ENCODE assay signal across 1 cellular context in the genomic region with DNA sequence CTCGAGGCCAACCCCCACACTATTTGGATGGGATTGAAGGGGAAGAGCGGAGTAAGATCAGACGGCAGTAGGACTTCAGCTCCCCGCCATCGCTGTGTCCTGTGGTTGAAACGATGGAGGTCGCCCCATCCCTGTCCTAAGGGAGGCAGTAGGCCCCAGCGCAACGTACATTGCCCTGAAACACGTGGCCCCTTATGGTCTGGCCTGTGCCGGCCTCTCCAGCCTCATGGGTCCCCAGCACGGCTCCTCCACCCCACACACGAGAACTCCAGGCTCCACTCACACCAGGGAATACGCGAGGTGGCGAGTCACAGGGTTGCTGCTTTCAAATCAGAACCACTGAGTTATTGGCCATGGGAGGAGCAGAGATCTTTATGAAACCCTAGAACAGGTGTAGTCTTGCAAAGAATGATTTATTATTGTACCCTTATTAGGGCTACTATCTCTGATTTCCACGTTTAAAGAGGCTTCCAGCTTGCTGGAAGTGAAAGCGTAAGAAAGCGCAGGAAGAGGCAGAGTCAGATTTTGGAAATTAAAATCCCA.
TF ChIP-seq lines count a peak whose summit lies in the region.

No MANE protein-coding gene starts in this region.

TF ChIP-seq in HepG2, 621 proteins besides CTCF, POLR2A, EP300 and RAD21 (continued from another document and continues in another):
- TF ChIP-seq, protein P1, sequence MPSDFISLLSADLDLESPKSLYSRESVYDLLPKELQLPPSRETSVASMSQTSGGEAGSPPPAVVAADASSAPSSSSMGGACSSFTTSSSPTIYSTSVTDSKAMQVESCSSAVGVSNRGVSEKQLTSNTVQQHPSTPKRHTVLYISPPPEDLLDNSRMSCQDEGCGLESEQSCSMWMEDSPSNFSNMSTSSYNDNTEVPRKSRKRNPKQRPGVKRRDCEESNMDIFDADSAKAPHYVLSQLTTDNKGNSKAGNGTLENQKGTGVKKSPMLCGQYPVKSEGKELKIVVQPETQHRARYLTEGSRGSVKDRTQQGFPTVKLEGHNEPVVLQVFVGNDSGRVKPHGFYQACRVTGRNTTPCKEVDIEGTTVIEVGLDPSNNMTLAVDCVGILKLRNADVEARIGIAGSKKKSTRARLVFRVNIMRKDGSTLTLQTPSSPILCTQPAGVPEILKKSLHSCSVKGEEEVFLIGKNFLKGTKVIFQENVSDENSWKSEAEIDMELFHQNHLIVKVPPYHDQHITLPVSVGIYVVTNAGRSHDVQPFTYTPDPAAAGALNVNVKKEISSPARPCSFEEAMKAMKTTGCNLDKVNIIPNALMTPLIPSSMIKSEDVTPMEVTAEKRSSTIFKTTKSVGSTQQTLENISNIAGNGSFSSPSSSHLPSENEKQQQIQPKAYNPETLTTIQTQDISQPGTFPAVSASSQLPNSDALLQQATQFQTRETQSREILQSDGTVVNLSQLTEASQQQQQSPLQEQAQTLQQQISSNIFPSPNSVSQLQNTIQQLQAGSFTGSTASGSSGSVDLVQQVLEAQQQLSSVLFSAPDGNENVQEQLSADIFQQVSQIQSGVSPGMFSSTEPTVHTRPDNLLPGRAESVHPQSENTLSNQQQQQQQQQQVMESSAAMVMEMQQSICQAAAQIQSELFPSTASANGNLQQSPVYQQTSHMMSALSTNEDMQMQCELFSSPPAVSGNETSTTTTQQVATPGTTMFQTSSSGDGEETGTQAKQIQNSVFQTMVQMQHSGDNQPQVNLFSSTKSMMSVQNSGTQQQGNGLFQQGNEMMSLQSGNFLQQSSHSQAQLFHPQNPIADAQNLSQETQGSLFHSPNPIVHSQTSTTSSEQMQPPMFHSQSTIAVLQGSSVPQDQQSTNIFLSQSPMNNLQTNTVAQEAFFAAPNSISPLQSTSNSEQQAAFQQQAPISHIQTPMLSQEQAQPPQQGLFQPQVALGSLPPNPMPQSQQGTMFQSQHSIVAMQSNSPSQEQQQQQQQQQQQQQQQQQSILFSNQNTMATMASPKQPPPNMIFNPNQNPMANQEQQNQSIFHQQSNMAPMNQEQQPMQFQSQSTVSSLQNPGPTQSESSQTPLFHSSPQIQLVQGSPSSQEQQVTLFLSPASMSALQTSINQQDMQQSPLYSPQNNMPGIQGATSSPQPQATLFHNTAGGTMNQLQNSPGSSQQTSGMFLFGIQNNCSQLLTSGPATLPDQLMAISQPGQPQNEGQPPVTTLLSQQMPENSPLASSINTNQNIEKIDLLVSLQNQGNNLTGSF (CRISPR knock-in tag; IDR thresholded peaks at IDR 0.05) = peak; percentile 93
- TF ChIP-seq REL (CRISPR knock-in tag; conservative IDR thresholded peaks at IDR 0.05) (0 out of 2 replicates have a peak, but pooled peaks have one; percentile 74), RFXANK (CRISPR knock-in tag; IDR thresholded peaks at IDR 0.05) (no peak), ZNF121 (CRISPR knock-in tag; IDR thresholded peaks at IDR 0.05) (peak; percentile 67), ZNF674 (CRISPR knock-in tag; IDR thresholded peaks at IDR 0.05; ENCODE audit: low read depth) (no peak), SATB2 (CRISPR knock-in tag; IDR thresholded peaks at IDR 0.05) (peak; percentile 49; the same call in 1 of the 2 replicates), RAD51 (IDR thresholded peaks at IDR 0.05; ENCODE audit: borderline replicate concordance) (no peak), PAF1 (CRISPR knock-in tag; IDR thresholded peaks at IDR 0.05) (no peak), AGO1 (IDR thresholded peaks at IDR 0.05; ENCODE audit: low read depth, low read length, poor library complexity, severe bottlenecking) (no peak), ZZZ3 (CRISPR knock-in tag; IDR thresholded peaks at IDR 0.05; ENCODE audit: borderline replicate concordance) (peak; percentile 47; the same call in 1 of the 2 replicates), BRCA1 (CRISPR knock-in tag; IDR thresholded peaks at IDR 0.05) (0 out of 2 replicates have a peak, but pooled peaks have one; percentile 46), ZNF7 (CRISPR knock-in tag; IDR thresholded peaks at IDR 0.05) (no peak; the same call in 1 of the 2 replicates), ARNTL (CRISPR knock-in tag; IDR thresholded peaks at IDR 0.05) (peak; percentile 91), ZNF431 (CRISPR knock-in tag; IDR thresholded peaks at IDR 0.05; ENCODE audit: borderline replicate concordance, low read depth) (peak; percentile 78; the same call in 1 of the 2 replicates), HOXD1 (CRISPR knock-in tag; IDR thresholded peaks at IDR 0.05) (peak; percentile 72), RORA (CRISPR knock-in tag; IDR thresholded peaks at IDR 0.05) (no peak), SMYD3 (CRISPR knock-in tag; IDR thresholded peaks at IDR 0.05) (0 out of 2 replicates have a peak, but pooled peaks have one; percentile 64), GFI1 (CRISPR knock-in tag; IDR thresholded peaks at IDR 0.05; ENCODE audit: borderline replicate concordance) (peak; percentile 24; the same call in 1 of the 2 replicates), SSRP1 (CRISPR knock-in tag; IDR thresholded peaks at IDR 0.05) (0 out of 2 replicates have a peak, but pooled peaks have one; percentile 18), ZNF713 (CRISPR knock-in tag; IDR thresholded peaks at IDR 0.05) (no peak), CC2D1A (CRISPR knock-in tag; IDR thresholded peaks at IDR 0.05) (0 out of 2 replicates have a peak, but pooled peaks have one; percentile 80), ZNF430 (CRISPR knock-in tag; IDR thresholded peaks at IDR 0.05) (peak; percentile 54; the same call in 1 of the 2 replicates), RXRB (CRISPR knock-in tag; IDR thresholded peaks at IDR 0.05; ENCODE audit: borderline replicate concordance) (no peak; the same call in 1 of the 2 replicates), IKZF4 (CRISPR knock-in tag; IDR thresholded peaks at IDR 0.05; ENCODE audit: borderline replicate concordance, low read depth, not compliant biosample characterization) (peak; percentile 78), U2AF1 (optimal IDR thresholded peaks at IDR 0.05; ENCODE audit: low read depth, low read length) (no peak), MEIS1 (CRISPR knock-in tag; IDR thresholded peaks at IDR 0.05; ENCODE audit: borderline replicate concordance) (no peak; the same call in 1 of the 2 replicates), ZSCAN9 (CRISPR knock-in tag; IDR thresholded peaks at IDR 0.05; ENCODE audit: borderline replicate concordance) (0 out of 2 replicates have a peak, but pooled peaks have one; percentile 13), ZKSCAN1 (IDR thresholded peaks at IDR 0.05; ENCODE audit: low read length) (no peak), EED (CRISPR knock-in tag; IDR thresholded peaks at IDR 0.05) (peak; percentile 65; the same call in 1 of the 2 replicates), ZNF20 (CRISPR knock-in tag; IDR thresholded peaks at IDR 0.05) (no peak), XRCC5 (optimal IDR thresholded peaks at IDR 0.05; ENCODE audit: low read length) (no peak), ZNF615 (CRISPR knock-in tag; IDR thresholded peaks at IDR 0.05; ENCODE audit: borderline replicate concordance) (peak; percentile 91; the same call in 1 of the 2 replicates), ZNF772 (CRISPR knock-in tag; IDR thresholded peaks at IDR 0.05) (no peak; the same call in 1 of the 2 replicates), ZNF660 (CRISPR knock-in tag; IDR thresholded peaks at IDR 0.05; ENCODE audit: borderline replicate concordance, low read depth) (peak; percentile 60; the same call in 1 of the 2 replicates), ZNF589 (CRISPR knock-in tag; conservative IDR thresholded peaks at IDR 0.05) (no peak; the same call in 1 of the 2 replicates), ZFP41 (CRISPR knock-in tag; IDR thresholded peaks at IDR 0.05; ENCODE audit: borderline replicate concordance) (peak; percentile 88; the same call in 1 of the 2 replicates), PITX1 (CRISPR knock-in tag; IDR thresholded peaks at IDR 0.05) (peak; percentile 67), ETV5 (CRISPR knock-in tag; IDR thresholded peaks at IDR 0.05; ENCODE audit: borderline replicate concordance) (peak; percentile 16; the same call in 1 of the 2 replicates), ISX (CRISPR knock-in tag; conservative IDR thresholded peaks at IDR 0.05) (0 out of 2 replicates have a peak, but pooled peaks have one; percentile 81), NR2F1 (CRISPR knock-in tag; IDR thresholded peaks at IDR 0.05) (0 out of 4 replicates have a peak, but pooled peaks of 1 of the 2 experiments have one; percentile 4), ZNF530 (CRISPR knock-in tag; IDR thresholded peaks at IDR 0.05; ENCODE audit: low read depth) (no peak), LCORL (IDR thresholded peaks at IDR 0.05) (no peak), LCORL (CRISPR knock-in tag; IDR thresholded peaks at IDR 0.05) (peak; percentile 81), ZNF253 (CRISPR knock-in tag; IDR thresholded peaks at IDR 0.05; ENCODE audit: borderline replicate concordance) (0 out of 2 replicates have a peak, but pooled peaks have one; percentile 77)
- TF ChIP-seq, protein P2, sequence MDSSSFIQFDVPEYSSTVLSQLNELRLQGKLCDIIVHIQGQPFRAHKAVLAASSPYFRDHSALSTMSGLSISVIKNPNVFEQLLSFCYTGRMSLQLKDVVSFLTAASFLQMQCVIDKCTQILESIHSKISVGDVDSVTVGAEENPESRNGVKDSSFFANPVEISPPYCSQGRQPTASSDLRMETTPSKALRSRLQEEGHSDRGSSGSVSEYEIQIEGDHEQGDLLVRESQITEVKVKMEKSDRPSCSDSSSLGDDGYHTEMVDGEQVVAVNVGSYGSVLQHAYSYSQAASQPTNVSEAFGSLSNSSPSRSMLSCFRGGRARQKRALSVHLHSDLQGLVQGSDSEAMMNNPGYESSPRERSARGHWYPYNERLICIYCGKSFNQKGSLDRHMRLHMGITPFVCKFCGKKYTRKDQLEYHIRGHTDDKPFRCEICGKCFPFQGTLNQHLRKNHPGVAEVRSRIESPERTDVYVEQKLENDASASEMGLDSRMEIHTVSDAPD (CRISPR knock-in tag; IDR thresholded peaks at IDR 0.05) = peak; percentile 41; the same call in 1 of the 2 replicates
- TF ChIP-seq, protein P3, sequence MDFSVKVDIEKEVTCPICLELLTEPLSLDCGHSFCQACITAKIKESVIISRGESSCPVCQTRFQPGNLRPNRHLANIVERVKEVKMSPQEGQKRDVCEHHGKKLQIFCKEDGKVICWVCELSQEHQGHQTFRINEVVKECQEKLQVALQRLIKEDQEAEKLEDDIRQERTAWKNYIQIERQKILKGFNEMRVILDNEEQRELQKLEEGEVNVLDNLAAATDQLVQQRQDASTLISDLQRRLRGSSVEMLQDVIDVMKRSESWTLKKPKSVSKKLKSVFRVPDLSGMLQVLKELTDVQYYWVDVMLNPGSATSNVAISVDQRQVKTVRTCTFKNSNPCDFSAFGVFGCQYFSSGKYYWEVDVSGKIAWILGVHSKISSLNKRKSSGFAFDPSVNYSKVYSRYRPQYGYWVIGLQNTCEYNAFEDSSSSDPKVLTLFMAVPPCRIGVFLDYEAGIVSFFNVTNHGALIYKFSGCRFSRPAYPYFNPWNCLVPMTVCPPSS (IDR thresholded peaks at IDR 0.05) = no peak
- TF ChIP-seq, protein P4, sequence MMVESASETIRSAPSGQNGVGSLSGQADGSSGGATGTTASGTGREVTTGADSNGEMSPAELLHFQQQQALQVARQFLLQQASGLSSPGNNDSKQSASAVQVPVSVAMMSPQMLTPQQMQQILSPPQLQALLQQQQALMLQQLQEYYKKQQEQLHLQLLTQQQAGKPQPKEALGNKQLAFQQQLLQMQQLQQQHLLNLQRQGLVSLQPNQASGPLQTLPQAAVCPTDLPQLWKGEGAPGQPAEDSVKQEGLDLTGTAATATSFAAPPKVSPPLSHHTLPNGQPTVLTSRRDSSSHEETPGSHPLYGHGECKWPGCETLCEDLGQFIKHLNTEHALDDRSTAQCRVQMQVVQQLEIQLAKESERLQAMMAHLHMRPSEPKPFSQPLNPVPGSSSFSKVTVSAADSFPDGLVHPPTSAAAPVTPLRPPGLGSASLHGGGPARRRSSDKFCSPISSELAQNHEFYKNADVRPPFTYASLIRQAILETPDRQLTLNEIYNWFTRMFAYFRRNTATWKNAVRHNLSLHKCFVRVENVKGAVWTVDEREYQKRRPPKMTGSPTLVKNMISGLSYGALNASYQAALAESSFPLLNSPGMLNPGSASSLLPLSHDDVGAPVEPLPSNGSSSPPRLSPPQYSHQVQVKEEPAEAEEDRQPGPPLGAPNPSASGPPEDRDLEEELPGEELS (CRISPR knock-in tag; IDR thresholded peaks at IDR 0.05) = peak; percentile 18; the same call in 1 of the 2 replicates
- TF ChIP-seq, protein P5, sequence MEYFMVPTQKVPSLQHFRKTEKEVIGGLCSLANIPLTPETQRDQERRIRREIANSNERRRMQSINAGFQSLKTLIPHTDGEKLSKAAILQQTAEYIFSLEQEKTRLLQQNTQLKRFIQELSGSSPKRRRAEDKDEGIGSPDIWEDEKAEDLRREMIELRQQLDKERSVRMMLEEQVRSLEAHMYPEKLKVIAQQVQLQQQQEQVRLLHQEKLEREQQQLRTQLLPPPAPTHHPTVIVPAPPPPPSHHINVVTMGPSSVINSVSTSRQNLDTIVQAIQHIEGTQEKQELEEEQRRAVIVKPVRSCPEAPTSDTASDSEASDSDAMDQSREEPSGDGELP (IDR thresholded peaks at IDR 0.05; ENCODE audit: borderline replicate concordance, low read depth) = no peak
- TF ChIP-seq, protein P6, sequence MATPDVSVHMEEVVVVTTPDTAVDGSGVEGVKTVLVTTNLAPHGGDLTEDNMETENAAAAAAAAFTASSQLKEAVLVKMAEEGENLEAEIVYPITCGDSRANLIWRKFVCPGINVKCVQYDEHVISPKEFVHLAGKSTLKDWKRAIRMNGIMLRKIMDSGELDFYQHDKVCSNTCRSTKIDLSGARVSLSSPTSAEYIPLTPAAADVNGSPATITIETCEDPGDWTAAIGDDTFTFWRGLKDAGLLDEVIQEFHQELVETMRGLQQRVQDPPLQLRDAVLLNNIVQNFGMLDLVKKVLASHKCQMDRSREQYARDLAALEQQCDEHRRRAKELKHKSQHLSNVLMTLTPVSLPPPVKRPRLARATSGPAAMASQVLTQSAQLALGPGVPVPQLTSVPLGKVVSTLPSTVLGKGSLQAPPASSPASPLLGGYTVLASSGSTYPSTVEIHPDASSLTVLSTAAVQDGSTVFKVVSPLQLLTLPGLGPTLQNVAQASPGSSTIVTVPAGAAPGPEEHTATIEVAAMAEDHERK (CRISPR knock-in tag; IDR thresholded peaks at IDR 0.05; ENCODE audit: low read depth) = no peak
- TF ChIP-seq, protein P7, sequence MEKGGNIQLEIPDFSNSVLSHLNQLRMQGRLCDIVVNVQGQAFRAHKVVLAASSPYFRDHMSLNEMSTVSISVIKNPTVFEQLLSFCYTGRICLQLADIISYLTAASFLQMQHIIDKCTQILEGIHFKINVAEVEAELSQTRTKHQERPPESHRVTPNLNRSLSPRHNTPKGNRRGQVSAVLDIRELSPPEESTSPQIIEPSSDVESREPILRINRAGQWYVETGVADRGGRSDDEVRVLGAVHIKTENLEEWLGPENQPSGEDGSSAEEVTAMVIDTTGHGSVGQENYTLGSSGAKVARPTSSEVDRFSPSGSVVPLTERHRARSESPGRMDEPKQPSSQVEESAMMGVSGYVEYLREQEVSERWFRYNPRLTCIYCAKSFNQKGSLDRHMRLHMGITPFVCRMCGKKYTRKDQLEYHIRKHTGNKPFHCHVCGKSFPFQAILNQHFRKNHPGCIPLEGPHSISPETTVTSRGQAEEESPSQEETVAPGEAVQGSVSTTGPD (CRISPR knock-in tag; IDR thresholded peaks at IDR 0.05) = no peak
- TF ChIP-seq, protein P8, sequence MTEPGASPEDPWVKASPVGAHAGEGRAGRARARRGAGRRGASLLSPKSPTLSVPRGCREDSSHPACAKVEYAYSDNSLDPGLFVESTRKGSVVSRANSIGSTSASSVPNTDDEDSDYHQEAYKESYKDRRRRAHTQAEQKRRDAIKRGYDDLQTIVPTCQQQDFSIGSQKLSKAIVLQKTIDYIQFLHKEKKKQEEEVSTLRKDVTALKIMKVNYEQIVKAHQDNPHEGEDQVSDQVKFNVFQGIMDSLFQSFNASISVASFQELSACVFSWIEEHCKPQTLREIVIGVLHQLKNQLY (CRISPR knock-in tag; IDR thresholded peaks at IDR 0.05) = peak; percentile 22; the same call in 1 of the 2 replicates
- TF ChIP-seq, protein P9, sequence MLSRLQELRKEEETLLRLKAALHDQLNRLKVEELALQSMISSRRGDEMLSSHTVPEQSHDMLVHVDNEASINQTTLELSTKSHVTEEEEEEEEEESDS (CRISPR knock-in tag; IDR thresholded peaks at IDR 0.05; ENCODE audit: borderline replicate concordance) = no peak; the same call in 1 of the 2 replicates
